23 cellular contexts compared by ENCODE assay signal in genomic region chr3:128775906-128776542, GRCh38. TPM values are rescaled to one million over a fixed set of nuclear protein-coding genes. Genes with fewer than 3 reads are reported as not detected.
DNase-seq lines count a peak whose midpoint lies in the region; ATAC-seq and TF ChIP-seq lines count a peak whose summit lies in the region.
"Had no signal": no experiment of that assay in that cellular context is flagged by ENCODE, and none has a peak within 500 bp of the region (broad histone marks: within the 10 kb centered on the region; RNA-seq: fewer than 3 reads in every experiment).

No MANE protein-coding gene starts in this region.

- H3K36me3 Mint-ChIP-seq in activated CD4-positive, alpha-beta T cell treated with anti-CD3 and anti-CD28 coated beads, Interleukin-2, amount 10 ng/mL, durations not matched to agents 24 days and 14 days (ENCODE audit: low read depth) = peaks cover 27% of the 10 kb centered on the region
- peaks cover 4% of the 10 kb centered on the region for H3K36me3 Mint-ChIP-seq in central memory CD8-positive, alpha-beta T cell (ENCODE audit: insufficient read depth)

- no peaks in the 10 kb centered on the region for H3K4me1 ChIP-seq in PC-3 (ENCODE audit: insufficient read depth, low read length)
- peaks cover 0 to 2% of the 10 kb centered on the region in 2 experiments for H3K4me1 ChIP-seq in trophoblast cell (ENCODE audit: control insufficient read depth in 1 of 2, insufficient read depth in 2 of 2, low read length in 2 of 2)

- WGBS in trophoblast cell (ENCODE audit: extremely low coverage, insufficient coverage, insufficient read length) = no CpG with 5 or more reads among the region's 3 CpGs

- H4K91ac ChIP-seq in trophoblast cell (ENCODE audit: low read depth, low read length) = no peak overlapping the region

- no peak overlapping the region for H3K14ac ChIP-seq in trophoblast cell (ENCODE audit: low read length)

- ATAC-seq in PC-3 (peak; percentile 51), esophagus mucosa (no peak), HG03135 (IDR thresholded peaks at IDR 0.05; ENCODE audit: unreplicated experiment) (no peak), HG02798 (IDR thresholded peaks at IDR 0.05; ENCODE audit: poor library complexity, unreplicated experiment) (no peak)
- ATAC-seq in central memory CD8-positive, alpha-beta T cell (replicated peaks; ENCODE audit: extremely low read depth, poor library complexity, severe bottlenecking) = no peak
- ATAC-seq: left lung had no signal

- no peak overlapping the region for H3K4me3 Mint-ChIP-seq in activated CD4-positive, alpha-beta T cell treated with anti-CD3 and anti-CD28 coated beads, Interleukin-2, amount 10 ng/mL, durations not matched to agents 24 days and 14 days
- H3K4me3 Mint-ChIP-seq in central memory CD8-positive, alpha-beta T cell = no peak overlapping the region
- H3K4me3 Mint-ChIP-seq: activated naive CD8-positive, alpha-beta T cell treated with anti-CD3 and anti-CD28 coated beads, Interleukin-2, amount 10 ng/mL, durations not matched to agents 7 days and 5 days; brain; endodermal cell had no signal

- intact Hi-C loops in activated CD4-positive, alpha-beta T cell treated with anti-CD3 and anti-CD28 coated beads, Interleukin-2, amount 10 ng/mL, durations not matched to agents 24 days and 14 days (cut with micrococcal nuclease) = no loop called here
- intact Hi-C loops in PC-3 (cut with micrococcal nuclease) = no loop called here

- no peak overlapping the region for H3K23ac ChIP-seq in trophoblast cell (ENCODE audit: low read length)

- peak overlapping the region; percentile 50 for H3K27ac Mint-ChIP-seq in activated CD4-positive, alpha-beta T cell treated with anti-CD3 and anti-CD28 coated beads, Interleukin-2, amount 10 ng/mL, durations not matched to agents 24 days and 14 days
- H3K27ac Mint-ChIP-seq in central memory CD8-positive, alpha-beta T cell (ENCODE audit: low read depth) = peak overlapping the region; percentile 56
- H3K27ac Mint-ChIP-seq: activated naive CD8-positive, alpha-beta T cell treated with anti-CD3 and anti-CD28 coated beads, Interleukin-2, amount 10 ng/mL, durations not matched to agents 7 days and 5 days; brain had no signal

- H2BK120ac ChIP-seq in trophoblast cell (ENCODE audit: insufficient read depth, low read length, poor library complexity) = no peak overlapping the region

- H3K79me2 ChIP-seq in PC-3 (ENCODE audit: low read length) (peaks cover 82% of the 10 kb centered on the region), trophoblast cell (ENCODE audit: control insufficient read depth, insufficient read depth, low read length, poor library complexity) (peaks cover 12% of the 10 kb centered on the region)

- H2BK5ac ChIP-seq in trophoblast cell (ENCODE audit: low read depth, low read length, poor library complexity) = no peak overlapping the region

- no peaks in the 10 kb centered on the region for H3K36me3 ChIP-seq in PC-3 (ENCODE audit: low read depth, low read length)
- H3K36me3 ChIP-seq in trophoblast cell (ENCODE audit: control insufficient read depth in 1 of 2, insufficient read depth in 2 of 2, low read length in 2 of 2) = no peaks in the 10 kb centered on the region
- H3K36me3 ChIP-seq: colonic mucosa, left lung had no signal

- no peak overlapping the region for H2AK5ac ChIP-seq in trophoblast cell (ENCODE audit: low read length)

- H3K27ac ChIP-seq in PC-3 (ENCODE audit: low read length) (no peak overlapping the region), trophoblast cell (ENCODE audit: low read depth, low read length) (no peak overlapping the region)
- H3K27ac ChIP-seq: BLaER1, colonic mucosa had no signal

- peaks cover 49% of the 10 kb centered on the region for H3K4me1 Mint-ChIP-seq in activated CD4-positive, alpha-beta T cell treated with anti-CD3 and anti-CD28 coated beads, Interleukin-2, amount 10 ng/mL, durations not matched to agents 24 days and 14 days
- peaks cover 73% of the 10 kb centered on the region for H3K4me1 Mint-ChIP-seq in central memory CD8-positive, alpha-beta T cell

- no peaks in the 10 kb centered on the region for H3F3A ChIP-seq in PC-3 (ENCODE audit: low read length, unreplicated experiment)

- H3K4me3 ChIP-seq in PC-3 (ENCODE audit: low read length) (no peak overlapping the region), trophoblast cell (ENCODE audit: low read depth, low read length) (no peak overlapping the region)
- H3K4me3 ChIP-seq: BLaER1, colonic mucosa, left lung, MG63, spleen had no signal

- H3K9me3 Mint-ChIP-seq in activated CD4-positive, alpha-beta T cell treated with anti-CD3 and anti-CD28 coated beads, Interleukin-2, amount 10 ng/mL, durations not matched to agents 24 days and 14 days = no peaks in the 10 kb centered on the region
- H3K9me3 Mint-ChIP-seq in central memory CD8-positive, alpha-beta T cell = no peaks in the 10 kb centered on the region

- H3K4ac ChIP-seq in trophoblast cell (ENCODE audit: low read depth, low read length) = peak overlapping the region; percentile 44

- H4K8ac ChIP-seq in trophoblast cell (ENCODE audit: low read depth, low read length) = no peak overlapping the region

- H4K12ac ChIP-seq in trophoblast cell (ENCODE audit: low read depth, low read length) = no peak overlapping the region

- DNase-seq in activated CD4-positive, alpha-beta T cell treated with anti-CD3 and anti-CD28 coated beads, Interleukin-2, amount 10 ng/mL, durations not matched to agents 24 days and 14 days = no peak
- no peak for DNase-seq in activated CD4-positive, alpha-beta T cell treated with anti-CD3 and anti-CD28 coated beads for 48 hours
- DNase-seq in PC-3 = peak; percentile 7
- no peak for DNase-seq in central memory CD8-positive, alpha-beta T cell (ENCODE audit: low spot score in 2 of 2)
- no peak for DNase-seq in trophoblast cell
- DNase-seq: activated naive CD8-positive, alpha-beta T cell treated with anti-CD3 and anti-CD28 coated beads, Interleukin-2, amount 10 ng/mL, durations not matched to agents 7 days and 5 days; activated T-cell treated with anti-CD3 and anti-CD28 coated beads, Interleukin-2, amount 50 U/mL, for 48 hours; colonic mucosa; endodermal cell; GDM1; left lung; MG63; midbrain; NCI-H1436 treated with DMSO at 0.1 percent for 48 hours; NCI-H2171 treated with DMSO at 0.1 percent for 48 hours; NCI-H526 treated with DMSO at 0.1 percent for 48 hours; Right ventricle myocardium superior; spleen had no signal

- POLR2A ChIA-PET in PC-3 (lab: Charles Lee; ENCODE audit: unreplicated experiment) = no interaction called here

- no peaks in the 10 kb centered on the region for H3K9me2 ChIP-seq in PC-3 (replicated peaks; ENCODE audit: low read length)

- BruUV-seq in PC-3 (replicated peaks; lab: Mats Ljungman, UMichigan) = no TSS peak

- no peaks in the 10 kb centered on the region for H3K27me3 Mint-ChIP-seq in activated CD4-positive, alpha-beta T cell treated with anti-CD3 and anti-CD28 coated beads, Interleukin-2, amount 10 ng/mL, durations not matched to agents 24 days and 14 days
- no peaks in the 10 kb centered on the region for H3K27me3 Mint-ChIP-seq in central memory CD8-positive, alpha-beta T cell
- H3K27me3 Mint-ChIP-seq: activated naive CD8-positive, alpha-beta T cell treated with anti-CD3 and anti-CD28 coated beads, Interleukin-2, amount 10 ng/mL, durations not matched to agents 7 days and 5 days; brain had no signal

- H3K27me3 ChIP-seq in PC-3 (ENCODE audit: low read length) (no peaks in the 10 kb centered on the region), trophoblast cell (ENCODE audit: insufficient read depth, low read length) (no peaks in the 10 kb centered on the region)
- H3K27me3 ChIP-seq: BLaER1, colonic mucosa, left lung, MG63, spleen had no signal

- H3K9me3 ChIP-seq in PC-3 (ENCODE audit: low read length) (no peaks in the 10 kb centered on the region), trophoblast cell (ENCODE audit: insufficient read depth, low read depth, low read length) (no peaks in the 10 kb centered on the region)
- H3K9me3 ChIP-seq: colonic mucosa, left lung, MG63, spleen had no signal

- H3K79me1 ChIP-seq in trophoblast cell (ENCODE audit: low read length) = no peaks in the 10 kb centered on the region

- H3K4me2 ChIP-seq in PC-3 (ENCODE audit: low read length) = no peak overlapping the region
- no peak overlapping the region for H3K4me2 ChIP-seq in trophoblast cell (ENCODE audit: low read length)
- H3K4me2 ChIP-seq: BLaER1 had no signal

- H3K9ac ChIP-seq in PC-3 (ENCODE audit: low read length) (no peak overlapping the region), trophoblast cell (ENCODE audit: low read length) (no peak overlapping the region)
- H3K9ac ChIP-seq: BLaER1 had no signal

- CTCF ChIA-PET in PC-3 (lab: Charles Lee) = no interaction called here

- peaks cover 9% of the 10 kb centered on the region; the same call in 1 of the 2 replicates for H4K20me1 ChIP-seq in PC-3 (ENCODE audit: low read length)

- no peak overlapping the region for H3K18ac ChIP-seq in trophoblast cell (ENCODE audit: low read length)

- no peak for TF ChIP-seq CTCF in PC-3 (conservative IDR thresholded peaks at IDR 0.05; ENCODE audit: low read depth, low read length)

- no peak overlapping the region for H2BK12ac ChIP-seq in trophoblast cell (ENCODE audit: low read length)

- H2AFZ ChIP-seq in PC-3 (ENCODE audit: low read length) = no peak overlapping the region
- H2AFZ ChIP-seq in trophoblast cell (ENCODE audit: insufficient read depth, low read length, poor library complexity) = no peak overlapping the region

RNA-seq across cellular contexts. Expression of gene RAB7A, which starts 50.0 kb away (rescaled TPM):
- total RNA-seq in activated CD4-positive, alpha-beta T cell treated with anti-CD3 and anti-CD28 coated beads, Interleukin-2, amount 10 ng/mL, durations not matched to agents 24 days and 14 days = 338 and 361 TPM in 2 replicates
- total RNA-seq in PC-3 (2014; rRNA removed) (48.0 and 78.2 TPM in 2 replicates), esophagus mucosa (231 TPM)
- 236 and 247 TPM in 2 replicates for polyA plus RNA-seq in trophoblast cell (2013)
